ENCODE assay signal across 19 cellular contexts in the genomic region with DNA sequence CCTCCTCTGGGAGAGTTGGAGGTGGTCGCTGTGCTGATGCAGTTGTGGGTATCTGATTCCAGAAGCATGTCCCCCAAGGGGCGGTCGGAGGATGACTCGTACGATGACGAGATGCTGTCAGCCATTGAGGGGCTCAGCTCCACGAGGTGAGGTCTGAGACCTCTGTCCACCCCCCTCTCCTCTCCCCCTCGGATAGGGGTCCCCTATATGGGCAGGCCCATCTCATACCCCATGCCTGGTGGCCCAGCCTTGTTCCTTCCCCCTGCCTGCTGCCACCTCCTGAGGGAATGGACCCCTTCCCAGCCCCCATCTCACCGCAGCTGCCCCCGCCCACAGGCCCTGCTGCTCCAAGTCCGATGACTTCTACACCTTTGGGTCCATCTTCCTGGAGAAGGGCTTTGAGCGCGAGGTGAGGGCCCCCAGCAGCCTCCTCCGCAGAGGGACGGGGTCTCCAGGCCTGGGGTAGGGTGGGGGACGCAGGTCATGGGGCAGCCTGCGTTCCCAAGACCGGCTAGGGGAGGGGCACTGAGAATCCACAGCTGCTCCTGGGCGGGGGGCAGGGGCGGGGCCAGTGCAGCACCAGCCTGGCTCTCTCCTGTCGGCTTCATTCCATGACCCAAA. TPM values are rescaled to one million over a fixed set of nuclear protein-coding genes. Genes with fewer than 3 reads are reported as not detected.
DNase-seq lines count a peak whose midpoint lies in the region; ATAC-seq and TF ChIP-seq lines count a peak whose summit lies in the region.
"Had no signal": no experiment of that assay in that cellular context is flagged by ENCODE, and none has a peak within 500 bp of the region (broad histone marks: within the 10 kb centered on the region; RNA-seq: fewer than 3 reads in every experiment).

No MANE protein-coding gene starts in this region.

- WGBS in aorta, 2 donors: 89 to 94% methylated on average over 21 of the region's 21 CpGs

- H3K27ac Mint-ChIP-seq in natural killer cell treated with Interleukin-12 subunit alpha and Interleukin-12 subunit beta and Interleukin-15 and Interleukin-18, amount 100 ng/mL, for 72 hours: no peak overlapping the region
- H3K27ac Mint-ChIP-seq in GM23338: no peak overlapping the region
- H3K27ac Mint-ChIP-seq: activated T-helper 2 cell treated with anti-CD3 and anti-CD28 coated beads, Interferon-gamma antibody, Interleukin-2, Interleukin-4, amounts not matched to agents 10 μg/mL and 5 μg/mL and 100 μg/mL, durations not matched to agents 14 hours and 24 hours and 36 hours; mesothelial cell of epicardium; T-cell had no signal

- CTCF ChIA-PET in PC-9 (lab: Charles Lee): no interaction called here

- POLR2A ChIA-PET in PC-9 (lab: Charles Lee; ENCODE audit: unreplicated experiment): no interaction called here

- H3K4me3 Mint-ChIP-seq in natural killer cell treated with Interleukin-12 subunit alpha and Interleukin-12 subunit beta and Interleukin-15 and Interleukin-18, amount 100 ng/mL, for 72 hours: no peak overlapping the region
- no peak overlapping the region for H3K4me3 Mint-ChIP-seq in GM23338
- H3K4me3 Mint-ChIP-seq: mesothelial cell of epicardium, neural crest cell, T-cell had no signal

- H3K27me3 ChIP-seq in SJSA1 (replicated peaks) (no peaks in the 10 kb centered on the region), aorta (ENCODE audit: control insufficient read depth in 1 of 2, insufficient read depth in 2 of 2, low read length in 1 of 2) (no peaks in the 10 kb centered on the region), PC-9 (ENCODE audit: insufficient read depth, low read depth) (no peaks in the 10 kb centered on the region), GM23338 (ENCODE audit: insufficient read depth) (no peaks in the 10 kb centered on the region)

- H3K4me2 ChIP-seq in PC-9 (no peak overlapping the region), GM23338 (no peak overlapping the region)

- ATAC-seq in Right ventricle myocardium superior (ENCODE audit: poor library complexity) (no peak), left cardiac atrium (no peak), aorta (ENCODE audit: low FRiP score) (no peak), GM23338 (no peak)
- no peak for ATAC-seq in natural killer cell treated with Interleukin-12 subunit alpha and Interleukin-12 subunit beta and Interleukin-15 and Interleukin-18, amount 100 ng/mL, for 72 hours
- ATAC-seq: T-cell had no signal

- no peak for TF ChIP-seq CTCF in PC-9 (conservative IDR thresholded peaks at IDR 0.05)
- TF ChIP-seq CTCF in GM23338 (conservative IDR thresholded peaks at IDR 0.05; ENCODE audit: low read depth in 2 of 2): no peak

- peaks cover 13 to 36% of the 10 kb centered on the region in 2 donors for H3K4me1 Mint-ChIP-seq in natural killer cell treated with Interleukin-12 subunit alpha and Interleukin-12 subunit beta and Interleukin-15 and Interleukin-18, amount 100 ng/mL, for 72 hours (ENCODE audit: low read depth in 2 of 2)
- no peaks in the 10 kb centered on the region for H3K4me1 Mint-ChIP-seq in GM23338

- H3F3A ChIP-seq in PC-9 (ENCODE audit: insufficient read depth, low read depth) (no peaks in the 10 kb centered on the region), GM23338 (replicated peaks; ENCODE audit: low read depth) (no peaks in the 10 kb centered on the region)

- H3K79me2 ChIP-seq in PC-9 (ENCODE audit: low read depth): no peaks in the 10 kb centered on the region
- no peaks in the 10 kb centered on the region for H3K79me2 ChIP-seq in GM23338 (replicated peaks; ENCODE audit: insufficient read depth)

- H2AFZ ChIP-seq in PC-9 (no peak overlapping the region), GM23338 (no peak overlapping the region)

- intact Hi-C loops in Right ventricle myocardium superior (cut with DNase I): no loop called here
- intact Hi-C loops in left cardiac atrium (cut with DNase I): no loop called here
- intact Hi-C loops in aorta (cut with DNase I): no loop called here
- intact Hi-C loops in PC-9 (cut with micrococcal nuclease; ENCODE audit: unreplicated experiment): no loop called here

- H4K20me1 ChIP-seq in PC-9 (ENCODE audit: insufficient read depth): no peaks in the 10 kb centered on the region
- H4K20me1 ChIP-seq in GM23338 (replicated peaks; ENCODE audit: insufficient read depth): no peaks in the 10 kb centered on the region

- no peaks in the 10 kb centered on the region for H3K27me3 Mint-ChIP-seq in natural killer cell treated with Interleukin-12 subunit alpha and Interleukin-12 subunit beta and Interleukin-15 and Interleukin-18, amount 100 ng/mL, for 72 hours
- H3K27me3 Mint-ChIP-seq in GM23338 (ENCODE audit: insufficient read depth, low read depth, poor library complexity): peaks cover 11% of the 10 kb centered on the region
- H3K27me3 Mint-ChIP-seq: T-cell had no signal

- H3K9me2 ChIP-seq in PC-9 (ENCODE audit: insufficient read depth) (no peaks in the 10 kb centered on the region), GM23338 (ENCODE audit: insufficient read depth) (no peaks in the 10 kb centered on the region)

- DNase-seq in Right ventricle myocardium superior (peak; percentile 30), left cardiac atrium (no peak), SJSA1 (ENCODE audit: low read depth in 1 of 2, low spot score in 2 of 2) (peak in 1 of 2 experiments; percentile 45), aorta (peak; percentile 38 to 68), PC-9 (no peak), GM23338 (ENCODE audit: low spot score) (no peak)
- DNase-seq in natural killer cell treated with Interleukin-12 subunit alpha and Interleukin-12 subunit beta and Interleukin-15 and Interleukin-18, amount 100 ng/mL, for 72 hours (ENCODE audit: low spot score): peak; percentile 59
- DNase-seq: anterior cingulate cortex; cerebellar nuclear complex; HCEC 1CT; KG1; NCI-H2029; retina; stimulated activated naive CD4-positive, alpha-beta T cell treated with Interleukin-2 at 50 U/mL for 16 hours had no signal

- H3K4me3 ChIP-seq in SJSA1 (no peak overlapping the region), aorta (ENCODE audit: low read length in 2 of 2) (no peak overlapping the region), PC-9 (no peak overlapping the region), GM23338 (no peak overlapping the region)

- H3K4me1 ChIP-seq in SJSA1 (replicated peaks): peaks cover 77% of the 10 kb centered on the region
- H3K4me1 ChIP-seq in aorta (ENCODE audit: control insufficient read depth in 1 of 2, insufficient read depth in 2 of 2, low read length in 2 of 2): no peaks in the 10 kb centered on the region
- H3K4me1 ChIP-seq in PC-9 (replicated peaks; ENCODE audit: insufficient read depth): no peaks in the 10 kb centered on the region
- no peaks in the 10 kb centered on the region for H3K4me1 ChIP-seq in GM23338 (ENCODE audit: insufficient read depth)

- no peaks in the 10 kb centered on the region for H3K36me3 Mint-ChIP-seq in natural killer cell treated with Interleukin-12 subunit alpha and Interleukin-12 subunit beta and Interleukin-15 and Interleukin-18, amount 100 ng/mL, for 72 hours
- H3K36me3 Mint-ChIP-seq in GM23338 (ENCODE audit: low read depth): no peaks in the 10 kb centered on the region
- H3K36me3 Mint-ChIP-seq: mesothelial cell of epicardium had no signal

- BruUV-seq in PC-9 (replicated peaks; lab: Mats Ljungman, UMichigan): no TSS peak

- no peaks in the 10 kb centered on the region for H3K9me3 Mint-ChIP-seq in natural killer cell treated with Interleukin-12 subunit alpha and Interleukin-12 subunit beta and Interleukin-15 and Interleukin-18, amount 100 ng/mL, for 72 hours
- no peaks in the 10 kb centered on the region; the same call in 2 of the 3 replicates for H3K9me3 Mint-ChIP-seq in GM23338
- H3K9me3 Mint-ChIP-seq: activated T-helper 2 cell treated with anti-CD3 and anti-CD28 coated beads, Interferon-gamma antibody, Interleukin-2, Interleukin-4, amounts not matched to agents 10 μg/mL and 5 μg/mL and 100 μg/mL, durations not matched to agents 14 hours and 24 hours and 36 hours; mesothelial cell of epicardium; neural crest cell; T-cell had no signal

- H3K36me3 ChIP-seq in SJSA1: peaks cover 75% of the 10 kb centered on the region
- H3K36me3 ChIP-seq in aorta (ENCODE audit: control insufficient read depth in 1 of 2, insufficient read depth in 2 of 2, low read length in 1 of 2): no peaks in the 10 kb centered on the region
- H3K36me3 ChIP-seq in PC-9 (ENCODE audit: low read depth): no peaks in the 10 kb centered on the region
- no peaks in the 10 kb centered on the region for H3K36me3 ChIP-seq in GM23338 (ENCODE audit: insufficient read depth)

- no peaks in the 10 kb centered on the region for H3K9me3 ChIP-seq in SJSA1 (replicated peaks)
- no peaks in the 10 kb centered on the region for H3K9me3 ChIP-seq in aorta (ENCODE audit: control insufficient read depth, low read length)
- no peaks in the 10 kb centered on the region for H3K9me3 ChIP-seq in PC-9 (ENCODE audit: insufficient read depth, low read depth)

- peak overlapping the region; percentile 95 for H3K27ac ChIP-seq in SJSA1
- no peak overlapping the region for H3K27ac ChIP-seq in aorta (ENCODE audit: low read depth in 1 of 2, low read length in 2 of 2)
- no peak overlapping the region for H3K27ac ChIP-seq in PC-9
- H3K27ac ChIP-seq in GM23338 (ENCODE audit: low read depth): no peak overlapping the region
- H3K27ac ChIP-seq: RWPE1 had no signal

RNA-seq across cellular contexts. Expression of a gene that starts 39.2 kb away (rescaled TPM):
- total RNA-seq in Right ventricle myocardium superior (9.3 TPM), left cardiac atrium (10 to 100 TPM; 14.3 to 23.7 TPM), aorta (10 to 100 TPM; 32.7 to 75.8 TPM), PC-9 (2021) (39.3 and 59.5 TPM in 2 replicates)
- total RNA-seq in SJSA1 (2014; rRNA removed; shearing (Covaris generic)): 103 and 121 TPM in 2 replicates
- 100 to 1,000 TPM; 135 to 186 TPM for total RNA-seq in natural killer cell treated with Interleukin-12 subunit alpha and Interleukin-12 subunit beta and Interleukin-15 and Interleukin-18, amount 100 ng/mL, for 72 hours
- polyA plus RNA-seq in aorta (1 to 10 TPM; 4.0 to 7.8 TPM), GM23338 (2016; fragmentation: Nextera tagmentation; extraction: Ambion mirVana) (2.4 and 2.5 TPM in 2 replicates)
- 10.5 and 10.8 TPM in 2 replicates for total RNA-seq in GM23338 (2014; rRNA removed; shearing (Covaris generic))

Comparison
In these comparisons a context has a peak if more than half of its experiments do, and no peak if none do; other contexts are left out.
1. DNase-seq: peak in Right ventricle myocardium superior (single experiment), natural killer cell treated with Interleukin-12 subunit alpha and Interleukin-12 subunit beta and Interleukin-15 and Interleukin-18, amount 100 ng/mL, for 72 hours (single experiment) and aorta (2 of 2); none in left cardiac atrium (single experiment), PC-9 (0 of 2) and GM23338 (single experiment).